Comparison of ENCODE assay signal across 21 cellular contexts in genomic region chr1:178362784-178363183, GRCh38.
DNase-seq lines count a peak whose midpoint lies in the region; TF ChIP-seq lines count a peak whose summit lies in the region.
"Had no signal": no experiment of that assay in that cellular context is flagged by ENCODE, and none has a peak within 500 bp of the region (broad histone marks: within the 10 kb centered on the region; RNA-seq: fewer than 3 reads in every experiment).

No MANE protein-coding gene starts in this region.

- no peaks in the 10 kb centered on the region for H3K4me1 Mint-ChIP-seq in CD8-positive, alpha-beta memory T cell
- H3K4me1 Mint-ChIP-seq: activated naive CD4-positive, alpha-beta T cell treated with anti-CD3 and anti-CD28 coated beads, Interleukin-2, amount 10 ng/mL, durations not matched to agents 7 days and 5 days; natural killer cell had no signal

- H3K9ac ChIP-seq in skeletal muscle satellite cell (ENCODE audit: low read depth, low read length), result no peak overlapping the region

- H3K27ac Mint-ChIP-seq in CD8-positive, alpha-beta memory T cell, result no peak overlapping the region
- H3K27ac Mint-ChIP-seq: activated naive CD4-positive, alpha-beta T cell treated with anti-CD3 and anti-CD28 coated beads, Interleukin-2, amount 10 ng/mL, durations not matched to agents 7 days and 5 days; mesothelial cell of epicardium; natural killer cell; stimulated activated naive B cell treated with anti-CD40 and anti-IgM and Interleukin-4, amounts not matched to agents 10 μg/mL and 1 μg/mL and 100 μg/mL, for 72 hours had no signal

- no peak for TF ChIP-seq CTCF in fibroblast of mammary gland (conservative IDR thresholded peaks at IDR 0.05; ENCODE audit: control insufficient read depth, insufficient read depth, low read depth, low read length)

- DNase-seq in GM03348 (ENCODE audit: low spot score) (peak; percentile 43), amniotic epithelial cell (ENCODE audit: low read depth) (peak; percentile 35), fibroblast of mammary gland (ENCODE audit: low read depth) (peak; percentile 87)
- DNase-seq in stimulated activated CD4-positive, alpha-beta T cell treated with anti-CD3 and anti-CD28 coated beads, Interleukin-4, amount 100 ng/mL, for 24 hours, result no peak
- no peak for DNase-seq in effector CD4-positive, alpha-beta T cell
- DNase-seq in CD8-positive, alpha-beta memory T cell, result no peak
- DNase-seq: activated CD4-positive, alpha-beta T cell treated with anti-CD3 and anti-CD28 coated beads for 1 hour; activated naive CD4-positive, alpha-beta T cell treated with anti-CD3 and anti-CD28 coated beads, Interleukin-2, amount 10 ng/mL, durations not matched to agents 7 days and 5 days; activated T-cell treated with anti-CD3 and anti-CD28 coated beads, Interleukin-2, amount 50 U/mL, for 4 hours; BE2C; left cardiac atrium; natural killer cell; NCI-H146; NCI-H748 treated with DMSO at 0.1 percent for 48 hours; pancreas; Right ventricle myocardium superior; stimulated activated naive B cell treated with anti-CD40 and anti-IgM and Interleukin-4, amounts not matched to agents 10 μg/mL and 1 μg/mL and 100 μg/mL, for 72 hours; thyroid gland had no signal

- no peak overlapping the region for H3K4me3 ChIP-seq in fibroblast of mammary gland (ENCODE audit: control insufficient read depth, low read depth, low read length)
- no peak overlapping the region for H3K4me3 ChIP-seq in skeletal muscle satellite cell (ENCODE audit: low read length)
- H3K4me3 ChIP-seq in CD8-positive, alpha-beta memory T cell (ENCODE audit: low read length), result no peak overlapping the region
- H3K4me3 ChIP-seq: ascending aorta, pancreas, thyroid gland had no signal

- H3K4me3 Mint-ChIP-seq in CD8-positive, alpha-beta memory T cell, result no peak overlapping the region
- H3K4me3 Mint-ChIP-seq: activated naive CD4-positive, alpha-beta T cell treated with anti-CD3 and anti-CD28 coated beads, Interleukin-2, amount 10 ng/mL, durations not matched to agents 7 days and 5 days; activated T-cell treated with anti-CD3 and anti-CD28 coated beads, Interleukin-2, amount 50 U/mL, for 4 hours; mesothelial cell of epicardium; natural killer cell; stimulated activated naive B cell treated with anti-CD40 and anti-IgM and Interleukin-4, amounts not matched to agents 10 μg/mL and 1 μg/mL and 100 μg/mL, for 72 hours had no signal

- H3K27ac ChIP-seq in CD8-positive, alpha-beta memory T cell (ENCODE audit: low read depth, low read length), result no peak overlapping the region
- H3K27ac ChIP-seq: ascending aorta, pancreas, thyroid gland had no signal

- peak overlapping the region; percentile 26 for H3K4me2 ChIP-seq in skeletal muscle satellite cell (ENCODE audit: low read length)

- no peaks in the 10 kb centered on the region for H3K27me3 ChIP-seq in skeletal muscle satellite cell (ENCODE audit: control insufficient read depth, insufficient read depth, low read length)
- no peaks in the 10 kb centered on the region for H3K27me3 ChIP-seq in CD8-positive, alpha-beta memory T cell (ENCODE audit: insufficient read depth, low read length, poor library complexity, severe bottlenecking)
- H3K27me3 ChIP-seq: ascending aorta, BE2C, pancreas, thyroid gland had no signal

- CTCF ChIA-PET in CD8-positive, alpha-beta memory T cell (lab: Charles Lee), result no interaction called here

- peaks cover 0 to 2% (median 0%) of the 10 kb centered on the region in 5 donors for H3K9me3 Mint-ChIP-seq in CD8-positive, alpha-beta memory T cell
- H3K9me3 Mint-ChIP-seq: activated naive CD4-positive, alpha-beta T cell treated with anti-CD3 and anti-CD28 coated beads, Interleukin-2, amount 10 ng/mL, durations not matched to agents 7 days and 5 days; activated T-cell treated with anti-CD3 and anti-CD28 coated beads, Interleukin-2, amount 50 U/mL, for 4 hours; mesothelial cell of epicardium; natural killer cell; stimulated activated naive B cell treated with anti-CD40 and anti-IgM and Interleukin-4, amounts not matched to agents 10 μg/mL and 1 μg/mL and 100 μg/mL, for 72 hours had no signal

- H3K27me3 Mint-ChIP-seq in CD8-positive, alpha-beta memory T cell, result peaks cover 0 to 2% of the 10 kb centered on the region in 2 donors
- H3K27me3 Mint-ChIP-seq: activated naive CD4-positive, alpha-beta T cell treated with anti-CD3 and anti-CD28 coated beads, Interleukin-2, amount 10 ng/mL, durations not matched to agents 7 days and 5 days; stimulated activated naive B cell treated with anti-CD40 and anti-IgM and Interleukin-4, amounts not matched to agents 10 μg/mL and 1 μg/mL and 100 μg/mL, for 72 hours had no signal

- POLR2A ChIA-PET in CD8-positive, alpha-beta memory T cell (lab: Charles Lee), result no interaction called here

- H3K36me3 ChIP-seq in skeletal muscle satellite cell (ENCODE audit: insufficient read depth, low read length), result no peaks in the 10 kb centered on the region
- no peaks in the 10 kb centered on the region for H3K36me3 ChIP-seq in CD8-positive, alpha-beta memory T cell (ENCODE audit: insufficient read depth, low read length)
- H3K36me3 ChIP-seq: ascending aorta, BE2C, pancreas, thyroid gland had no signal

- no peaks in the 10 kb centered on the region for H3K36me3 Mint-ChIP-seq in CD8-positive, alpha-beta memory T cell
- H3K36me3 Mint-ChIP-seq: activated naive CD4-positive, alpha-beta T cell treated with anti-CD3 and anti-CD28 coated beads, Interleukin-2, amount 10 ng/mL, durations not matched to agents 7 days and 5 days; mesothelial cell of epicardium; natural killer cell; stimulated activated naive B cell treated with anti-CD40 and anti-IgM and Interleukin-4, amounts not matched to agents 10 μg/mL and 1 μg/mL and 100 μg/mL, for 72 hours had no signal

- peaks cover 5% of the 10 kb centered on the region for H3K4me1 ChIP-seq in skeletal muscle satellite cell (ENCODE audit: control insufficient read depth, insufficient read depth, low read length)
- no peaks in the 10 kb centered on the region for H3K4me1 ChIP-seq in CD8-positive, alpha-beta memory T cell (ENCODE audit: insufficient read depth, low read length)
- H3K4me1 ChIP-seq: ascending aorta, BE2C, thyroid gland had no signal

- no peaks in the 10 kb centered on the region for H3K9me3 ChIP-seq in skeletal muscle satellite cell (replicated peaks; ENCODE audit: low read length)
- no peaks in the 10 kb centered on the region for H3K9me3 ChIP-seq in CD8-positive, alpha-beta memory T cell (ENCODE audit: low read length)
- H3K9me3 ChIP-seq: ascending aorta, BE2C, pancreas, thyroid gland had no signal

Comparison
In these comparisons a context has a peak if more than half of its experiments do, and no peak if none do; other contexts are left out.
1. DNase-seq: peak in GM03348 (single experiment), amniotic epithelial cell (single experiment) and fibroblast of mammary gland (single experiment); none in stimulated activated CD4-positive, alpha-beta T cell treated with anti-CD3 and anti-CD28 coated beads, Interleukin-4, amount 100 ng/mL, for 24 hours (single experiment), effector CD4-positive, alpha-beta T cell (single experiment) and CD8-positive, alpha-beta memory T cell (0 of 5).